Comparison of ENCODE assay signal across 9 cellular contexts in genomic region chr14:96839251-96839650, GRCh38.
"Had no signal": no experiment of that assay in that cellular context is flagged by ENCODE, and none has a peak within 500 bp of the region (broad histone marks: within the 10 kb centered on the region; RNA-seq: fewer than 3 reads in every experiment).

No MANE protein-coding gene starts in this region.

- ATAC-seq: GM23338, HepG2 had no signal

- H3K4me3 Mint-ChIP-seq: GM23338, H9, IgD-negative memory B cell had no signal

- H3K9me3 Mint-ChIP-seq: GM23338, H9, IgD-negative memory B cell had no signal

- H3K27me3 Mint-ChIP-seq: IgD-negative memory B cell had no signal

- H3K4me1 Mint-ChIP-seq: GM23338 had no signal

- DNase-seq: H9, HCEC 1CT, KBM-7 had no signal

- H3K4me3 ChIP-seq: GM23338 had no signal

- H3K27ac ChIP-seq: HL-60 had no signal

- H3K27ac Mint-ChIP-seq: GM23338, IgD-negative memory B cell had no signal

- FAIRE-seq: H1, H54, HepG2 had no signal

- H2AFZ ChIP-seq: GM23338 had no signal

- H3K4me2 ChIP-seq: GM23338 had no signal
